ENCODE assay signal across 12 cellular contexts in genomic region chr11:111734383-111735261, GRCh38. TPM values are rescaled to one million over a fixed set of nuclear protein-coding genes. Genes with fewer than 3 reads are reported as not detected.
DNase-seq lines count a peak whose midpoint lies in the region; ATAC-seq and TF ChIP-seq lines count a peak whose summit lies in the region.
"Had no signal": no experiment of that assay in that cellular context is flagged by ENCODE, and none has a peak within 500 bp of the region (broad histone marks: within the 10 kb centered on the region; RNA-seq: fewer than 3 reads in every experiment).

No MANE protein-coding gene starts in this region.

- peak overlapping the region in 1 of 2 donors; percentile 90 for H3K27ac Mint-ChIP-seq in stimulated activated naive CD8-positive, alpha-beta T cell treated with anti-CD3 and anti-CD28 coated beads, Interleukin-15, amount 100 ng/mL, for 72 hours

- no peak overlapping the region for H2AFZ ChIP-seq in mesenchymal stem cell (ENCODE audit: low read depth, low read length)

- no peaks in the 10 kb centered on the region for H3K27me3 ChIP-seq in brain microvascular endothelial cell (replicated peaks)
- H3K27me3 ChIP-seq in mesenchymal stem cell (ENCODE audit: control insufficient read depth in 1 of 2, insufficient read depth in 1 of 2, low read length in 2 of 2) = no peaks in the 10 kb centered on the region
- no peaks in the 10 kb centered on the region for H3K27me3 ChIP-seq in subcutaneous abdominal adipose tissue (ENCODE audit: control insufficient read depth in 5 of 5, insufficient read depth in 4 of 5, low read length in 5 of 5)

- peaks cover 16% of the 10 kb centered on the region for H3K4me1 Mint-ChIP-seq in stimulated activated naive CD8-positive, alpha-beta T cell treated with anti-CD3 and anti-CD28 coated beads, Interleukin-15, amount 100 ng/mL, for 72 hours

- peak overlapping the region in 1 of 2 experiments; percentile 2 for H3K14ac ChIP-seq in mesenchymal stem cell (ENCODE audit: low read length in 2 of 2)

- peak overlapping the region; percentile 89 to 91 for H2BK12ac ChIP-seq in mesenchymal stem cell (ENCODE audit: low read length in 2 of 2)

- no peaks in the 10 kb centered on the region for H3K9me3 ChIP-seq in mesenchymal stem cell (ENCODE audit: control insufficient read depth, low read length)
- no peaks in the 10 kb centered on the region for H3K9me3 ChIP-seq in subcutaneous abdominal adipose tissue (ENCODE audit: control insufficient read depth in 5 of 5, low read length in 5 of 5)

- peak overlapping the region; percentile 85 for H2BK15ac ChIP-seq in mesenchymal stem cell (ENCODE audit: low read depth, poor library complexity, severe bottlenecking)

- ATAC-seq in stimulated activated naive CD8-positive, alpha-beta T cell treated with anti-CD3 and anti-CD28 coated beads, Interleukin-15, amount 100 ng/mL, for 72 hours = no peak
- ATAC-seq: GM12878 had no signal

- H3K18ac ChIP-seq in mesenchymal stem cell (ENCODE audit: low read depth in 1 of 2, low read length in 2 of 2) = peak overlapping the region; percentile 35 to 97

- H3K9ac ChIP-seq in mesenchymal stem cell (ENCODE audit: low read length) (peak overlapping the region; percentile 98), subcutaneous abdominal adipose tissue (ENCODE audit: low read length in 5 of 5) (peak overlapping the region; percentile 65 to 97 (median 85))

- peak overlapping the region; percentile 88 for H2AK5ac ChIP-seq in mesenchymal stem cell (ENCODE audit: low read length, severe bottlenecking)

- H3K4me3 Mint-ChIP-seq in stimulated activated naive CD8-positive, alpha-beta T cell treated with anti-CD3 and anti-CD28 coated beads, Interleukin-15, amount 100 ng/mL, for 72 hours = no peak overlapping the region

- peak overlapping the region; percentile 82 for H4K8ac ChIP-seq in mesenchymal stem cell (ENCODE audit: low read length)

- H2BK5ac ChIP-seq in mesenchymal stem cell (ENCODE audit: low read depth, low read length, poor library complexity, severe bottlenecking) = peak overlapping the region; percentile 3

- no peak for TF ChIP-seq CTCF in brain microvascular endothelial cell (IDR thresholded peaks at IDR 0.05; ENCODE audit: low read depth, low read length, missing control alignments)

- H3K23ac ChIP-seq in mesenchymal stem cell (ENCODE audit: low read length in 2 of 2) = no peak overlapping the region

- H4K91ac ChIP-seq in mesenchymal stem cell (ENCODE audit: low read length) = peak overlapping the region; percentile 87

- H3K79me1 ChIP-seq in mesenchymal stem cell (replicated peaks; ENCODE audit: low read length, poor library complexity, severe bottlenecking) = peaks cover 7% of the 10 kb centered on the region

- no peak overlapping the region for H3K4me3 ChIP-seq in brain microvascular endothelial cell (ENCODE audit: low read depth, low read length)
- peak overlapping the region in 1 of 2 experiments; percentile 73 for H3K4me3 ChIP-seq in mesenchymal stem cell (ENCODE audit: insufficient read depth in 1 of 2, low read depth in 1 of 2, low read length in 2 of 2)
- H3K4me3 ChIP-seq in subcutaneous abdominal adipose tissue (ENCODE audit: low read depth in 1 of 5, low read length in 5 of 5) = peak overlapping the region in 4 of 5 donors; percentile 52 to 72 (median 71)
- H3K4me3 ChIP-seq: GM12878 had no signal

- DNase-seq in M059J (ENCODE audit: low read depth) (peak; percentile 25), brain microvascular endothelial cell (no peak), mesenchymal stem cell (no peak), KG1 (lab: John Stamatoyannopoulos, UW) (no peak), foreskin melanocyte (no peak)
- DNase-seq in stimulated activated naive CD8-positive, alpha-beta T cell treated with anti-CD3 and anti-CD28 coated beads, Interleukin-15, amount 100 ng/mL, for 72 hours = no peak
- no peak for DNase-seq in activated CD4-positive, alpha-beta T cell treated with anti-CD3 and anti-CD28 coated beads, Interleukin-2, amount 50 U/mL, for 48 hours
- DNase-seq: activated CD4-positive, alpha-beta T cell treated with anti-CD3 and anti-CD28 coated beads, Interleukin-2, amount 50 U/mL, for 1 hour; effector CD8-positive, alpha-beta T cell had no signal

- H3K4me2 ChIP-seq in mesenchymal stem cell (ENCODE audit: low read length, poor library complexity, severe bottlenecking) = peak overlapping the region; percentile 1

- H3K9me3 Mint-ChIP-seq in stimulated activated naive CD8-positive, alpha-beta T cell treated with anti-CD3 and anti-CD28 coated beads, Interleukin-15, amount 100 ng/mL, for 72 hours = no peaks in the 10 kb centered on the region

- no peaks in the 10 kb centered on the region for H3K36me3 ChIP-seq in brain microvascular endothelial cell (replicated peaks)
- H3K36me3 ChIP-seq in mesenchymal stem cell (ENCODE audit: control insufficient read depth in 1 of 2, insufficient read depth in 2 of 2, low read depth in 1 of 2, low read length in 2 of 2) = peaks cover 14 to 18% of the 10 kb centered on the region in 2 experiments
- H3K36me3 ChIP-seq in subcutaneous abdominal adipose tissue (ENCODE audit: control insufficient read depth in 5 of 5, insufficient read depth in 5 of 5, low read length in 5 of 5) = peaks cover 0 to 16% (median 4%) of the 10 kb centered on the region in 5 donors

- peak overlapping the region; percentile 55 for H2BK120ac ChIP-seq in mesenchymal stem cell (ENCODE audit: low read depth, low read length)

- H3K4me1 ChIP-seq in mesenchymal stem cell (ENCODE audit: control insufficient read depth, insufficient read depth, low read depth, low read length) (peaks cover 58% of the 10 kb centered on the region), subcutaneous abdominal adipose tissue (ENCODE audit: control insufficient read depth in 5 of 5, insufficient read depth in 5 of 5, low read length in 5 of 5) (peaks cover 54 to 94% (median 89%) of the 10 kb centered on the region in 5 donors)

- in situ Hi-C loops in brain microvascular endothelial cell (cut with HindIII; ENCODE audit: low pct_ligation_motif_present, low sequenced_read_pairs) = no loop called here

- H3K27ac ChIP-seq in brain microvascular endothelial cell = peak overlapping the region; percentile 100
- peak overlapping the region; percentile 90 for H3K27ac ChIP-seq in mesenchymal stem cell (ENCODE audit: low read length, poor library complexity, severe bottlenecking)
- peak overlapping the region; percentile 100 for H3K27ac ChIP-seq in subcutaneous abdominal adipose tissue (ENCODE audit: low read depth, low read length)
- H3K27ac ChIP-seq: HL-60 had no signal

- 78% methylated on average over 12 of the region's 13 CpGs for WGBS in mesenchymal stem cell

- peak overlapping the region; percentile 10 to 82 for H3K4ac ChIP-seq in mesenchymal stem cell (ENCODE audit: low read depth in 1 of 2, low read length in 2 of 2)

- H3K27me3 Mint-ChIP-seq in stimulated activated naive CD8-positive, alpha-beta T cell treated with anti-CD3 and anti-CD28 coated beads, Interleukin-15, amount 100 ng/mL, for 72 hours = no peaks in the 10 kb centered on the region

RNA-seq across cellular contexts. Expression of gene PPP2R1B, which starts 31.6 kb away (rescaled TPM):
- 46.0 and 46.3 TPM in 2 replicates for total RNA-seq in M059J (2014; rRNA removed; shearing (Covaris generic))
- polyA plus RNA-seq in mesenchymal stem cell (2013, experiment 1 of 2) = 14.9 TPM
- 14.7 TPM for polyA plus RNA-seq in mesenchymal stem cell (2013, experiment 2 of 2)
